Comparison of ENCODE assay signal across 10 cellular contexts in genomic region chr7:140655511-140656408, GRCh38. TPM values are rescaled to one million over a fixed set of nuclear protein-coding genes. Genes with fewer than 3 reads are reported as not detected.
DNase-seq lines count a peak whose midpoint lies in the region; ATAC-seq, FAIRE-seq and TF ChIP-seq lines count a peak whose summit lies in the region.
"Had no signal": no experiment of that assay in that cellular context is flagged by ENCODE, and none has a peak within 500 bp of the region (broad histone marks: within the 10 kb centered on the region; RNA-seq: fewer than 3 reads in every experiment).

No MANE protein-coding gene starts in this region.

- H3K4me1 Mint-ChIP-seq in astrocyte (ENCODE audit: low read depth, unreplicated experiment): peaks cover 18% of the 10 kb centered on the region
- peaks cover 25 to 30% of the 10 kb centered on the region in 2 donors for H3K4me1 Mint-ChIP-seq in natural killer cell

- H3K9me3 Mint-ChIP-seq in astrocyte (ENCODE audit: unreplicated experiment) (peaks cover 1% of the 10 kb centered on the region), natural killer cell (no peaks in the 10 kb centered on the region)

- no peak for FAIRE-seq in astrocyte (lab: Jason Lieb, UNC)

- DNase-seq in cardiac septum (ENCODE audit: low spot score): peak; percentile 68
- DNase-seq in right cardiac atrium: no peak
- no peak for DNase-seq in astrocyte (ENCODE audit: low read depth)
- no peak for DNase-seq in natural killer cell
- DNase-seq in uterus: no peak
- DNase-seq in KG1 (lab: John Stamatoyannopoulos, UW): no peak
- DNase-seq in epidermal melanocyte (ENCODE audit: insufficient read length, low spot score): no peak
- DNase-seq: activated CD4-positive, CD25-positive, alpha-beta regulatory T cell had no signal

- TF ChIP-seq CTCF in astrocyte (IDR thresholded peaks at IDR 0.05; ENCODE audit: insufficient read depth, low read depth, low read length) (no peak), natural killer cell (IDR thresholded peaks at IDR 0.05) (no peak), uterus (IDR thresholded peaks at IDR 0.05) (no peak)

- H3K36me3 ChIP-seq in astrocyte (ENCODE audit: insufficient read depth, low read length) (no peaks in the 10 kb centered on the region), uterus (no peaks in the 10 kb centered on the region)

- H3K4me3 Mint-ChIP-seq in astrocyte (ENCODE audit: unreplicated experiment) (no peak overlapping the region), natural killer cell (peak overlapping the region; percentile 92)

- 82% methylated on average over 16 of the region's 16 CpGs for WGBS in right cardiac atrium

- H3K4me1 ChIP-seq in right cardiac atrium (ENCODE audit: control insufficient read depth, insufficient read depth, low read length) (peaks cover 6% of the 10 kb centered on the region), astrocyte (ENCODE audit: insufficient read depth, low read length) (no peaks in the 10 kb centered on the region), uterus (no peaks in the 10 kb centered on the region)

- no peaks in the 10 kb centered on the region for H3K9me3 ChIP-seq in right cardiac atrium (ENCODE audit: control insufficient read depth, low read length)
- H3K9me3 ChIP-seq in astrocyte (ENCODE audit: insufficient read depth, low read depth, low read length): no peaks in the 10 kb centered on the region
- H3K9me3 ChIP-seq in uterus: no peaks in the 10 kb centered on the region

- no peaks in the 10 kb centered on the region for H3K36me3 Mint-ChIP-seq in astrocyte (ENCODE audit: low read depth, unreplicated experiment)
- no peaks in the 10 kb centered on the region for H3K36me3 Mint-ChIP-seq in natural killer cell

- ATAC-seq in right cardiac atrium (no peak), natural killer cell (no peak), GM18498 (IDR thresholded peaks at IDR 0.05; ENCODE audit: unreplicated experiment) (no peak)

- no peak overlapping the region for H3K27ac Mint-ChIP-seq in astrocyte (ENCODE audit: unreplicated experiment)
- H3K27ac Mint-ChIP-seq in natural killer cell: peak overlapping the region; percentile 85 to 86

- peak overlapping the region; percentile 55 for H3K4me2 ChIP-seq in astrocyte (ENCODE audit: low read length)

- H2AFZ ChIP-seq in astrocyte (ENCODE audit: low read depth, low read length): no peak overlapping the region

- H3K9ac ChIP-seq in astrocyte (ENCODE audit: low read length): no peak overlapping the region

- H3K27ac ChIP-seq in right cardiac atrium (ENCODE audit: low read length) (no peak overlapping the region), astrocyte (ENCODE audit: low read depth, low read length) (no peak overlapping the region), uterus (peak overlapping the region; percentile 64 to 69)
- H3K27ac ChIP-seq: foreskin keratinocyte had no signal

- H4K20me1 ChIP-seq in astrocyte (ENCODE audit: insufficient read depth, low read length): no peaks in the 10 kb centered on the region

- no peak for TF ChIP-seq POLR2A in uterus (IDR thresholded peaks at IDR 0.05)

- H3K4me3 ChIP-seq in right cardiac atrium (ENCODE audit: low read length) (no peak overlapping the region), astrocyte (ENCODE audit: insufficient read depth, low read depth, low read length) (no peak overlapping the region), uterus (no peak overlapping the region)

- intact Hi-C loops in cardiac septum (cut with DNase I): no loop called here
- intact Hi-C loops in right cardiac atrium (cut with DNase I): loop anchor here in 1 of 4 donors (2.0 kb wide), 1 partner anchor 137 kb away; no protein-coding TSS in a partner anchor
- intact Hi-C loops in natural killer cell (cut with micrococcal nuclease): loop anchor here (10.0 kb wide), 1 partner anchor 141 kb away; no protein-coding TSS in a partner anchor
- intact Hi-C loops in uterus (cut with DNase I; ENCODE audit: low total_unique reads): no loop called here

- H3K79me2 ChIP-seq in astrocyte (ENCODE audit: insufficient read depth, low read length): no peaks in the 10 kb centered on the region

- H3K27me3 ChIP-seq in right cardiac atrium (ENCODE audit: control insufficient read depth, insufficient read depth) (no peaks in the 10 kb centered on the region), astrocyte (ENCODE audit: insufficient read depth, low read length) (peaks cover 4% of the 10 kb centered on the region), uterus (no peaks in the 10 kb centered on the region)

- peaks cover 13% of the 10 kb centered on the region for H3K27me3 Mint-ChIP-seq in astrocyte (ENCODE audit: low read depth, unreplicated experiment)
- peaks cover 0 to 11% of the 10 kb centered on the region in 2 donors for H3K27me3 Mint-ChIP-seq in natural killer cell (ENCODE audit: low read depth in 2 of 2)

RNA-seq across cellular contexts. Expression of gene DENND2A, which starts 15.1 kb away (rescaled TPM):
- total RNA-seq in cardiac septum (7.2 TPM), right cardiac atrium (10 to 100 TPM; 10.7 to 16.6 (median 12.3) TPM), astrocyte (41.7 and 42.1 TPM in 2 replicates), natural killer cell (under 1 TPM in 1 of 3 donors, not detected in 2; 0.12 TPM), uterus (10 to 100 TPM in 3 of 4 donors, 1 to 10 TPM in 1; 9.1 to 84.8 (median 35.5) TPM)
- 8.7 TPM for polyA plus RNA-seq in right cardiac atrium

RNA-seq across cellular contexts. Expression of gene ADCK2, which starts 17.0 kb away (rescaled TPM):
- 9.3 TPM for total RNA-seq in cardiac septum
- 10 to 100 TPM; 13.2 to 17.9 (median 14.9) TPM for total RNA-seq in right cardiac atrium
- polyA plus RNA-seq in right cardiac atrium: 11.7 TPM
- total RNA-seq in astrocyte: 11.5 and 12.4 TPM in 2 replicates
- 10 to 100 TPM; 12.6 to 20.7 (median 15.8) TPM for total RNA-seq in natural killer cell
- 10 to 100 TPM; 13.2 to 24.3 (median 22.4) TPM for total RNA-seq in uterus

RNA-seq across cellular contexts. Expression of gene NDUFB2, which starts 40.7 kb away (rescaled TPM):
- total RNA-seq in cardiac septum (505 TPM), right cardiac atrium (100 to 1,000 TPM; 460 to 569 (median 505) TPM), astrocyte (218 and 254 TPM in 2 replicates), natural killer cell (100 to 1,000 TPM; 152 to 177 (median 177) TPM), uterus (100 to 1,000 TPM in 3 of 4 donors, 10 to 100 TPM in 1; 29.5 to 349 (median 157) TPM)
- polyA plus RNA-seq in right cardiac atrium: 860 TPM

Comparison
In these comparisons a context has a peak if more than half of its experiments do, and no peak if none do; other contexts are left out.
1. H3K27ac ChIP-seq: peak in uterus (2 of 2); none in right cardiac atrium (single experiment) and astrocyte (single experiment).